ENCODE assay signal across 1 cellular context in genomic region chr20:63864545-63864977, GRCh38.
TF ChIP-seq lines count a peak whose summit lies in the region.

No MANE protein-coding gene starts in this region.

TF ChIP-seq in HEK293, 187 proteins besides CTCF, POLR2A, EP300 and RAD21 (continued from another document and continues in another):
- peak; percentile 39; the same call in 1 of the 2 replicates for TF ChIP-seq ZNF580 (tag by site-specific recombination; IDR thresholded peaks at IDR 0.05)
- no peak for TF ChIP-seq ZNF621 (tag by site-specific recombination; IDR thresholded peaks at IDR 0.05)
- TF ChIP-seq, protein P1, sequence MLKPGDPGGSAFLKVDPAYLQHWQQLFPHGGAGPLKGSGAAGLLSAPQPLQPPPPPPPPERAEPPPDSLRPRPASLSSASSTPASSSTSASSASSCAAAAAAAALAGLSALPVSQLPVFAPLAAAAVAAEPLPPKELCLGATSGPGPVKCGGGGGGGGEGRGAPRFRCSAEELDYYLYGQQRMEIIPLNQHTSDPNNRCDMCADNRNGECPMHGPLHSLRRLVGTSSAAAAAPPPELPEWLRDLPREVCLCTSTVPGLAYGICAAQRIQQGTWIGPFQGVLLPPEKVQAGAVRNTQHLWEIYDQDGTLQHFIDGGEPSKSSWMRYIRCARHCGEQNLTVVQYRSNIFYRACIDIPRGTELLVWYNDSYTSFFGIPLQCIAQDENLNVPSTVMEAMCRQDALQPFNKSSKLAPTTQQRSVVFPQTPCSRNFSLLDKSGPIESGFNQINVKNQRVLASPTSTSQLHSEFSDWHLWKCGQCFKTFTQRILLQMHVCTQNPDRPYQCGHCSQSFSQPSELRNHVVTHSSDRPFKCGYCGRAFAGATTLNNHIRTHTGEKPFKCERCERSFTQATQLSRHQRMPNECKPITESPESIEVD (tag by site-specific recombination; IDR thresholded peaks at IDR 0.05), result no peak
- no peak for TF ChIP-seq ZBTB1 (tag by site-specific recombination; IDR thresholded peaks at IDR 0.05)
- no peak for TF ChIP-seq ZFP41 (tag by site-specific recombination; IDR thresholded peaks at IDR 0.05; ENCODE audit: borderline replicate concordance)
- peak; percentile 54 for TF ChIP-seq ZBTB26 (tag by site-specific recombination; optimal IDR thresholded peaks at IDR 0.05)
- no peak for TF ChIP-seq SALL2 (tag by site-specific recombination; IDR thresholded peaks at IDR 0.05; ENCODE audit: borderline replicate concordance)
- no peak for TF ChIP-seq ZNF280C (tag by site-specific recombination; IDR thresholded peaks at IDR 0.05)
- peak; percentile 16; the same call in 1 of the 2 replicates for TF ChIP-seq ZNF843 (tag by site-specific recombination; IDR thresholded peaks at IDR 0.05)
- peak; percentile 67; the same call in 1 of the 2 replicates for TF ChIP-seq ZBTB8A (tag by site-specific recombination; IDR thresholded peaks at IDR 0.05)
- TF ChIP-seq ZNF629 (tag by site-specific recombination; IDR thresholded peaks at IDR 0.05), result no peak
- no peak for TF ChIP-seq ZNF274 (IDR thresholded peaks at IDR 0.05; ENCODE audit: low read length)
- TF ChIP-seq ZNF274 (tag by site-specific recombination; IDR thresholded peaks at IDR 0.05; ENCODE audit: borderline replicate concordance), result no peak
- no peak for TF ChIP-seq ZNF660 (tag by site-specific recombination; IDR thresholded peaks at IDR 0.05)
- TF ChIP-seq, protein P2, sequence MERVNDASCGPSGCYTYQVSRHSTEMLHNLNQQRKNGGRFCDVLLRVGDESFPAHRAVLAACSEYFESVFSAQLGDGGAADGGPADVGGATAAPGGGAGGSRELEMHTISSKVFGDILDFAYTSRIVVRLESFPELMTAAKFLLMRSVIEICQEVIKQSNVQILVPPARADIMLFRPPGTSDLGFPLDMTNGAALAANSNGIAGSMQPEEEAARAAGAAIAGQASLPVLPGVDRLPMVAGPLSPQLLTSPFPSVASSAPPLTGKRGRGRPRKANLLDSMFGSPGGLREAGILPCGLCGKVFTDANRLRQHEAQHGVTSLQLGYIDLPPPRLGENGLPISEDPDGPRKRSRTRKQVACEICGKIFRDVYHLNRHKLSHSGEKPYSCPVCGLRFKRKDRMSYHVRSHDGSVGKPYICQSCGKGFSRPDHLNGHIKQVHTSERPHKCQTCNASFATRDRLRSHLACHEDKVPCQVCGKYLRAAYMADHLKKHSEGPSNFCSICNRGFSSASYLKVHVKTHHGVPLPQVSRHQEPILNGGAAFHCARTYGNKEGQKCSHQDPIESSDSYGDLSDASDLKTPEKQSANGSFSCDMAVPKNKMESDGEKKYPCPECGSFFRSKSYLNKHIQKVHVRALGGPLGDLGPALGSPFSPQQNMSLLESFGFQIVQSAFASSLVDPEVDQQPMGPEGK (tag by site-specific recombination; IDR thresholded peaks at IDR 0.05), result peak; percentile 24; the same call in 1 of the 2 replicates
- TF ChIP-seq ZNF473 (tag by site-specific recombination; IDR thresholded peaks at IDR 0.05), result no peak
- peak; percentile 54; the same call in 1 of the 2 replicates for TF ChIP-seq ZBTB7A (tag by site-specific recombination; IDR thresholded peaks at IDR 0.05; ENCODE audit: low read depth)
- TF ChIP-seq HOXC10 (CRISPR knock-in tag; IDR thresholded peaks at IDR 0.05), result no peak
- TF ChIP-seq ZNF707 (tag by site-specific recombination; IDR thresholded peaks at IDR 0.05), result no peak
- TF ChIP-seq ZIC2 (tag by site-specific recombination; IDR thresholded peaks at IDR 0.05), result peak; percentile 36; the same call in 1 of the 2 replicates
- TF ChIP-seq YY1 (tag by site-specific recombination; IDR thresholded peaks at IDR 0.05), result peak; percentile 75; the same call in 1 of the 2 replicates
- TF ChIP-seq, protein P3, sequence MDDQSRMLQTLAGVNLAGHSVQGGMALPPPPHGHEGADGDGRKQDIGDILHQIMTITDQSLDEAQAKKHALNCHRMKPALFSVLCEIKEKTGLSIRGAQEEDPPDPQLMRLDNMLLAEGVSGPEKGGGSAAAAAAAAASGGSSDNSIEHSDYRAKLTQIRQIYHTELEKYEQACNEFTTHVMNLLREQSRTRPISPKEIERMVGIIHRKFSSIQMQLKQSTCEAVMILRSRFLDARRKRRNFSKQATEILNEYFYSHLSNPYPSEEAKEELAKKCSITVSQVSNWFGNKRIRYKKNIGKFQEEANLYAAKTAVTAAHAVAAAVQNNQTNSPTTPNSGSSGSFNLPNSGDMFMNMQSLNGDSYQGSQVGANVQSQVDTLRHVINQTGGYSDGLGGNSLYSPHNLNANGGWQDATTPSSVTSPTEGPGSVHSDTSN (CRISPR knock-in tag; IDR thresholded peaks at IDR 0.05), result no peak
- 0 out of 2 replicates have a peak, but pooled peaks have one; percentile 45 for TF ChIP-seq ZFP37 (tag by site-specific recombination; IDR thresholded peaks at IDR 0.05)
- TF ChIP-seq, protein P4, sequence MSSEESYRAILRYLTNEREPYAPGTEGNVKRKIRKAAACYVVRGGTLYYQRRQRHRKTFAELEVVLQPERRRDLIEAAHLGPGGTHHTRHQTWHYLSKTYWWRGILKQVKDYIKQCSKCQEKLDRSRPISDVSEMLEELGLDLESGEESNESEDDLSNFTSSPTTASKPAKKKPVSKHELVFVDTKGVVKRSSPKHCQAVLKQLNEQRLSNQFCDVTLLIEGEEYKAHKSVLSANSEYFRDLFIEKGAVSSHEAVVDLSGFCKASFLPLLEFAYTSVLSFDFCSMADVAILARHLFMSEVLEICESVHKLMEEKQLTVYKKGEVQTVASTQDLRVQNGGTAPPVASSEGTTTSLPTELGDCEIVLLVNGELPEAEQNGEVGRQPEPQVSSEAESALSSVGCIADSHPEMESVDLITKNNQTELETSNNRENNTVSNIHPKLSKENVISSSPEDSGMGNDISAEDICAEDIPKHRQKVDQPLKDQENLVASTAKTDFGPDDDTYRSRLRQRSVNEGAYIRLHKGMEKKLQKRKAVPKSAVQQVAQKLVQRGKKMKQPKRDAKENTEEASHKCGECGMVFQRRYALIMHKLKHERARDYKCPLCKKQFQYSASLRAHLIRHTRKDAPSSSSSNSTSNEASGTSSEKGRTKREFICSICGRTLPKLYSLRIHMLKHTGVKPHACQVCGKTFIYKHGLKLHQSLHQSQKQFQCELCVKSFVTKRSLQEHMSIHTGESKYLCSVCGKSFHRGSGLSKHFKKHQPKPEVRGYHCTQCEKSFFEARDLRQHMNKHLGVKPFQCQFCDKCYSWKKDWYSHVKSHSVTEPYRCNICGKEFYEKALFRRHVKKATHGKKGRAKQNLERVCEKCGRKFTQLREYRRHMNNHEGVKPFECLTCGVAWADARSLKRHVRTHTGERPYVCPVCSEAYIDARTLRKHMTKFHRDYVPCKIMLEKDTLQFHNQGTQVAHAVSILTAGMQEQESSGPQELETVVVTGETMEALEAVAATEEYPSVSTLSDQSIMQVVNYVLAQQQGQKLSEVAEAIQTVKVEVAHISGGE (tag by site-specific recombination; conservative IDR thresholded peaks at IDR 0.05; ENCODE audit: low read depth), result no peak
- no peak for TF ChIP-seq ZNF658 (tag by site-specific recombination; IDR thresholded peaks at IDR 0.05)
- peak; percentile 22; the same call in 1 of the 2 replicates for TF ChIP-seq ZSCAN30 (tag by site-specific recombination; IDR thresholded peaks at IDR 0.05)
- TF ChIP-seq MEIS1 (CRISPR knock-in tag; IDR thresholded peaks at IDR 0.05; ENCODE audit: borderline replicate concordance), result no peak
- peak; percentile 28; the same call in 1 of the 2 replicates for TF ChIP-seq GFI1B (tag by site-specific recombination; IDR thresholded peaks at IDR 0.05)
- TF ChIP-seq ZNF302 (tag by site-specific recombination; IDR thresholded peaks at IDR 0.05; ENCODE audit: low read depth), result no peak
- peak; percentile 11; the same call in 1 of the 2 replicates for TF ChIP-seq ZBTB17 (tag by site-specific recombination; IDR thresholded peaks at IDR 0.05)
- TF ChIP-seq GLIS1 (tag by site-specific recombination; IDR thresholded peaks at IDR 0.05), result peak; percentile 63
- TF ChIP-seq, protein P5, sequence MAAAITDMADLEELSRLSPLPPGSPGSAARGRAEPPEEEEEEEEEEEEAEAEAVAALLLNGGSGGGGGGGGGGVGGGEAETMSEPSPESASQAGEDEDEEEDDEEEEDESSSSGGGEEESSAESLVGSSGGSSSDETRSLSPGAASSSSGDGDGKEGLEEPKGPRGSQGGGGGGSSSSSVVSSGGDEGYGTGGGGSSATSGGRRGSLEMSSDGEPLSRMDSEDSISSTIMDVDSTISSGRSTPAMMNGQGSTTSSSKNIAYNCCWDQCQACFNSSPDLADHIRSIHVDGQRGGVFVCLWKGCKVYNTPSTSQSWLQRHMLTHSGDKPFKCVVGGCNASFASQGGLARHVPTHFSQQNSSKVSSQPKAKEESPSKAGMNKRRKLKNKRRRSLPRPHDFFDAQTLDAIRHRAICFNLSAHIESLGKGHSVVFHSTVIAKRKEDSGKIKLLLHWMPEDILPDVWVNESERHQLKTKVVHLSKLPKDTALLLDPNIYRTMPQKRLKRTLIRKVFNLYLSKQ (tag by site-specific recombination; IDR thresholded peaks at IDR 0.05; ENCODE audit: borderline replicate concordance), result no peak
- peak; percentile 39; the same call in 1 of the 2 replicates for TF ChIP-seq ZNF623 (tag by site-specific recombination; IDR thresholded peaks at IDR 0.05)
- TF ChIP-seq BCL11B (tag by site-specific recombination; IDR thresholded peaks at IDR 0.05; ENCODE audit: low read depth), result peak; percentile 78; the same call in 1 of the 2 replicates
- no peak for TF ChIP-seq ZNF24 (tag by site-specific recombination; IDR thresholded peaks at IDR 0.05)
- no peak for TF ChIP-seq ZNF701 (tag by site-specific recombination; IDR thresholded peaks at IDR 0.05)
- TF ChIP-seq ZNF792 (tag by site-specific recombination; IDR thresholded peaks at IDR 0.05), result no peak
- no peak for TF ChIP-seq ZSCAN16 (tag by site-specific recombination; IDR thresholded peaks at IDR 0.05)
- no peak for TF ChIP-seq REPIN1 (tag by site-specific recombination; IDR thresholded peaks at IDR 0.05; ENCODE audit: low read depth)
- TF ChIP-seq ZNF121 (tag by site-specific recombination; IDR thresholded peaks at IDR 0.05), result peak; percentile 85
- TF ChIP-seq, protein P6, sequence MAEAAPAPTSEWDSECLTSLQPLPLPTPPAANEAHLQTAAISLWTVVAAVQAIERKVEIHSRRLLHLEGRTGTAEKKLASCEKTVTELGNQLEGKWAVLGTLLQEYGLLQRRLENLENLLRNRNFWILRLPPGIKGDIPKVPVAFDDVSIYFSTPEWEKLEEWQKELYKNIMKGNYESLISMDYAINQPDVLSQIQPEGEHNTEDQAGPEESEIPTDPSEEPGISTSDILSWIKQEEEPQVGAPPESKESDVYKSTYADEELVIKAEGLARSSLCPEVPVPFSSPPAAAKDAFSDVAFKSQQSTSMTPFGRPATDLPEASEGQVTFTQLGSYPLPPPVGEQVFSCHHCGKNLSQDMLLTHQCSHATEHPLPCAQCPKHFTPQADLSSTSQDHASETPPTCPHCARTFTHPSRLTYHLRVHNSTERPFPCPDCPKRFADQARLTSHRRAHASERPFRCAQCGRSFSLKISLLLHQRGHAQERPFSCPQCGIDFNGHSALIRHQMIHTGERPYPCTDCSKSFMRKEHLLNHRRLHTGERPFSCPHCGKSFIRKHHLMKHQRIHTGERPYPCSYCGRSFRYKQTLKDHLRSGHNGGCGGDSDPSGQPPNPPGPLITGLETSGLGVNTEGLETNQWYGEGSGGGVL (tag by site-specific recombination; IDR thresholded peaks at IDR 0.05), result 0 out of 2 replicates have a peak, but pooled peaks have one; percentile 4
- TF ChIP-seq, protein P7, sequence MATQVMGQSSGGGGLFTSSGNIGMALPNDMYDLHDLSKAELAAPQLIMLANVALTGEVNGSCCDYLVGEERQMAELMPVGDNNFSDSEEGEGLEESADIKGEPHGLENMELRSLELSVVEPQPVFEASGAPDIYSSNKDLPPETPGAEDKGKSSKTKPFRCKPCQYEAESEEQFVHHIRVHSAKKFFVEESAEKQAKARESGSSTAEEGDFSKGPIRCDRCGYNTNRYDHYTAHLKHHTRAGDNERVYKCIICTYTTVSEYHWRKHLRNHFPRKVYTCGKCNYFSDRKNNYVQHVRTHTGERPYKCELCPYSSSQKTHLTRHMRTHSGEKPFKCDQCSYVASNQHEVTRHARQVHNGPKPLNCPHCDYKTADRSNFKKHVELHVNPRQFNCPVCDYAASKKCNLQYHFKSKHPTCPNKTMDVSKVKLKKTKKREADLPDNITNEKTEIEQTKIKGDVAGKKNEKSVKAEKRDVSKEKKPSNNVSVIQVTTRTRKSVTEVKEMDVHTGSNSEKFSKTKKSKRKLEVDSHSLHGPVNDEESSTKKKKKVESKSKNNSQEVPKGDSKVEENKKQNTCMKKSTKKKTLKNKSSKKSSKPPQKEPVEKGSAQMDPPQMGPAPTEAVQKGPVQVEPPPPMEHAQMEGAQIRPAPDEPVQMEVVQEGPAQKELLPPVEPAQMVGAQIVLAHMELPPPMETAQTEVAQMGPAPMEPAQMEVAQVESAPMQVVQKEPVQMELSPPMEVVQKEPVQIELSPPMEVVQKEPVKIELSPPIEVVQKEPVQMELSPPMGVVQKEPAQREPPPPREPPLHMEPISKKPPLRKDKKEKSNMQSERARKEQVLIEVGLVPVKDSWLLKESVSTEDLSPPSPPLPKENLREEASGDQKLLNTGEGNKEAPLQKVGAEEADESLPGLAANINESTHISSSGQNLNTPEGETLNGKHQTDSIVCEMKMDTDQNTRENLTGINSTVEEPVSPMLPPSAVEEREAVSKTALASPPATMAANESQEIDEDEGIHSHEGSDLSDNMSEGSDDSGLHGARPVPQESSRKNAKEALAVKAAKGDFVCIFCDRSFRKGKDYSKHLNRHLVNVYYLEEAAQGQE (tag by site-specific recombination; IDR thresholded peaks at IDR 0.05), result peak; percentile 44; the same call in 1 of the 2 replicates
- no peak for TF ChIP-seq ZNF37A (tag by site-specific recombination; IDR thresholded peaks at IDR 0.05)
